In genomic region chr10:124228017-124228379, GRCh38 we compare ENCODE assay signal across 17 cellular contexts.
DNase-seq lines count a peak whose midpoint lies in the region; ATAC-seq lines count a peak whose summit lies in the region.
"Had no signal": no experiment of that assay in that cellular context is flagged by ENCODE, and none has a peak within 500 bp of the region (broad histone marks: within the 10 kb centered on the region; RNA-seq: fewer than 3 reads in every experiment).

No MANE protein-coding gene starts in this region.

- H3K27me3 Mint-ChIP-seq in activated CD4-positive, alpha-beta T cell treated with anti-CD3 and anti-CD28 coated beads, Interleukin-2, amount 10 ng/mL, durations not matched to agents 7 days and 5 days = no peaks in the 10 kb centered on the region
- H3K27me3 Mint-ChIP-seq in IgD-negative memory B cell = peaks cover 2% of the 10 kb centered on the region
- no peaks in the 10 kb centered on the region for H3K27me3 Mint-ChIP-seq in activated T-helper 17 cell treated with anti-CD3 and anti-CD28 coated beads, Interleukin-2, amount 50 U/mL, for 72 hours
- H3K27me3 Mint-ChIP-seq in naive thymus-derived CD4-positive, alpha-beta T cell = peaks cover 0 to 23% (median 0%) of the 10 kb centered on the region in 5 donors

- intact Hi-C loops in naive thymus-derived CD4-positive, alpha-beta T cell (cut with micrococcal nuclease) = loop anchor here (5.0 to 10.0 kb wide), 4 partner anchors 76 to 1076 kb away; partner anchors contain the start of gene BUB3 (in 1 of the 2)

- H3K27me3 ChIP-seq in naive thymus-derived CD4-positive, alpha-beta T cell (ENCODE audit: control insufficient read depth in 2 of 2, insufficient read depth in 2 of 2, low read length in 2 of 2) = no peaks in the 10 kb centered on the region

- no peaks in the 10 kb centered on the region for H3K4me1 ChIP-seq in naive thymus-derived CD4-positive, alpha-beta T cell (ENCODE audit: control insufficient read depth in 2 of 2, insufficient read depth in 2 of 2, low read length in 2 of 2)
- H3K4me1 ChIP-seq: A549 had no signal

- ATAC-seq in activated T-helper 17 cell treated with anti-CD3 and anti-CD28 coated beads, Interleukin-2, amount 50 U/mL, for 72 hours (replicated peaks) = no peak
- no peak for ATAC-seq in naive thymus-derived CD4-positive, alpha-beta T cell
- ATAC-seq: A549, Panc1 had no signal

- POLR2A ChIA-PET in activated CD4-positive, alpha-beta T cell treated with anti-CD3 and anti-CD28 coated beads, Interleukin-2, amount 10 ng/mL, durations not matched to agents 7 days and 5 days (lab: Charles Lee) = no interaction called here
- POLR2A ChIA-PET in naive thymus-derived CD4-positive, alpha-beta T cell (lab: Charles Lee) = no interaction called here

- no peak for DNase-seq in activated CD4-positive, alpha-beta T cell treated with anti-CD3 and anti-CD28 coated beads, Interleukin-2, amount 10 ng/mL, durations not matched to agents 7 days and 5 days
- no peak for DNase-seq in activated CD4-positive, alpha-beta T cell treated with anti-CD3 and anti-CD28 coated beads, Interleukin-2, amount 50 U/mL, for 4 hours
- DNase-seq in naive thymus-derived CD4-positive, alpha-beta T cell = no peak
- DNase-seq in mucosa of gallbladder (ENCODE audit: low spot score) (no peak), iPS-NIHi11 (ENCODE audit: low spot score) (no peak), midbrain (lab: John Stamatoyannopoulos, UW) (no peak)
- DNase-seq: Calu3, HCEC 1CT, Kasumi-1, MV-4-11, NCI-H1417 treated with DMSO at 0.1 percent for 48 hours, NCI-H2029 treated with DMSO at 0.1 percent for 48 hours, NCI-H510A treated with DMSO at 0.1 percent for 48 hours had no signal

- H3K4me3 Mint-ChIP-seq in activated CD4-positive, alpha-beta T cell treated with anti-CD3 and anti-CD28 coated beads, Interleukin-2, amount 10 ng/mL, durations not matched to agents 7 days and 5 days = no peak overlapping the region
- peak overlapping the region in 1 of 4 donors; percentile 91 for H3K4me3 Mint-ChIP-seq in IgD-negative memory B cell
- H3K4me3 Mint-ChIP-seq in activated T-helper 17 cell treated with anti-CD3 and anti-CD28 coated beads, Interleukin-2, amount 50 U/mL, for 72 hours = peak overlapping the region; percentile 37
- H3K4me3 Mint-ChIP-seq in naive thymus-derived CD4-positive, alpha-beta T cell = peak overlapping the region in 2 of 10 donors; percentile 24 to 50

- no peaks in the 10 kb centered on the region for H3K9me3 ChIP-seq in naive thymus-derived CD4-positive, alpha-beta T cell (ENCODE audit: control insufficient read depth in 2 of 3, low read length in 3 of 3)

- H3K4me3 ChIP-seq in naive thymus-derived CD4-positive, alpha-beta T cell (ENCODE audit: low read length) = no peak overlapping the region
- H3K4me3 ChIP-seq: A549 had no signal

- peaks cover 5% of the 10 kb centered on the region for H3K36me3 Mint-ChIP-seq in activated CD4-positive, alpha-beta T cell treated with anti-CD3 and anti-CD28 coated beads, Interleukin-2, amount 10 ng/mL, durations not matched to agents 7 days and 5 days (ENCODE audit: low read depth)
- H3K36me3 Mint-ChIP-seq in IgD-negative memory B cell = peaks cover 3% of the 10 kb centered on the region
- H3K36me3 Mint-ChIP-seq in activated T-helper 17 cell treated with anti-CD3 and anti-CD28 coated beads, Interleukin-2, amount 50 U/mL, for 72 hours (ENCODE audit: low read depth) = peaks cover 40% of the 10 kb centered on the region
- peaks cover 0 to 12% (median 0%) of the 10 kb centered on the region in 5 donors for H3K36me3 Mint-ChIP-seq in naive thymus-derived CD4-positive, alpha-beta T cell

- CTCF ChIA-PET in activated CD4-positive, alpha-beta T cell treated with anti-CD3 and anti-CD28 coated beads, Interleukin-2, amount 10 ng/mL, durations not matched to agents 7 days and 5 days (lab: Charles Lee) = no interaction called here
- CTCF ChIA-PET in naive thymus-derived CD4-positive, alpha-beta T cell (lab: Charles Lee) = no interaction called here

- H3K4me1 Mint-ChIP-seq in activated CD4-positive, alpha-beta T cell treated with anti-CD3 and anti-CD28 coated beads, Interleukin-2, amount 10 ng/mL, durations not matched to agents 7 days and 5 days = no peaks in the 10 kb centered on the region
- H3K4me1 Mint-ChIP-seq in IgD-negative memory B cell = peaks cover 5 to 16% (median 7%) of the 10 kb centered on the region in 3 donors
- peaks cover 18% of the 10 kb centered on the region for H3K4me1 Mint-ChIP-seq in activated T-helper 17 cell treated with anti-CD3 and anti-CD28 coated beads, Interleukin-2, amount 50 U/mL, for 72 hours
- H3K4me1 Mint-ChIP-seq in naive thymus-derived CD4-positive, alpha-beta T cell = peaks cover 0 to 15% (median 0%) of the 10 kb centered on the region in 7 donors

- peaks cover 32% of the 10 kb centered on the region for H3K9me3 Mint-ChIP-seq in activated CD4-positive, alpha-beta T cell treated with anti-CD3 and anti-CD28 coated beads, Interleukin-2, amount 10 ng/mL, durations not matched to agents 7 days and 5 days
- H3K9me3 Mint-ChIP-seq in IgD-negative memory B cell = no peaks in the 10 kb centered on the region
- H3K9me3 Mint-ChIP-seq in activated T-helper 17 cell treated with anti-CD3 and anti-CD28 coated beads, Interleukin-2, amount 50 U/mL, for 72 hours = no peaks in the 10 kb centered on the region
- peaks cover 0 to 52% (median 2%) of the 10 kb centered on the region in 11 donors for H3K9me3 Mint-ChIP-seq in naive thymus-derived CD4-positive, alpha-beta T cell

- H3K27ac Mint-ChIP-seq in activated CD4-positive, alpha-beta T cell treated with anti-CD3 and anti-CD28 coated beads, Interleukin-2, amount 10 ng/mL, durations not matched to agents 7 days and 5 days = peak overlapping the region; percentile 42
- H3K27ac Mint-ChIP-seq in IgD-negative memory B cell = peak overlapping the region; percentile 91 to 100 (median 98)
- peak overlapping the region; percentile 87 for H3K27ac Mint-ChIP-seq in activated T-helper 17 cell treated with anti-CD3 and anti-CD28 coated beads, Interleukin-2, amount 50 U/mL, for 72 hours
- H3K27ac Mint-ChIP-seq in naive thymus-derived CD4-positive, alpha-beta T cell = peak overlapping the region in 8 of 9 donors; percentile 28 to 92 (median 84)

- H3K27ac ChIP-seq in naive thymus-derived CD4-positive, alpha-beta T cell (ENCODE audit: low read depth, low read length) = no peak overlapping the region
- H3K27ac ChIP-seq: A549 had no signal

- no peaks in the 10 kb centered on the region for H3K36me3 ChIP-seq in naive thymus-derived CD4-positive, alpha-beta T cell (ENCODE audit: control insufficient read depth in 2 of 3, insufficient read depth in 3 of 3, low read length in 3 of 3)

Comparison
In these comparisons a context has a peak if more than half of its experiments do, and no peak if none do; other contexts are left out.
1. H3K27ac Mint-ChIP-seq: peak in every context shown above with its lines; median percentile 98 in IgD-negative memory B cell; 87 in activated T-helper 17 cell treated with anti-CD3 and anti-CD28 coated beads, Interleukin-2, amount 50 U/mL, for 72 hours; 84 in naive thymus-derived CD4-positive, alpha-beta T cell; 42 in activated CD4-positive, alpha-beta T cell treated with anti-CD3 and anti-CD28 coated beads, Interleukin-2, amount 10 ng/mL, durations not matched to agents 7 days and 5 days.